10 cellular contexts compared by ENCODE assay signal in the genomic region with DNA sequence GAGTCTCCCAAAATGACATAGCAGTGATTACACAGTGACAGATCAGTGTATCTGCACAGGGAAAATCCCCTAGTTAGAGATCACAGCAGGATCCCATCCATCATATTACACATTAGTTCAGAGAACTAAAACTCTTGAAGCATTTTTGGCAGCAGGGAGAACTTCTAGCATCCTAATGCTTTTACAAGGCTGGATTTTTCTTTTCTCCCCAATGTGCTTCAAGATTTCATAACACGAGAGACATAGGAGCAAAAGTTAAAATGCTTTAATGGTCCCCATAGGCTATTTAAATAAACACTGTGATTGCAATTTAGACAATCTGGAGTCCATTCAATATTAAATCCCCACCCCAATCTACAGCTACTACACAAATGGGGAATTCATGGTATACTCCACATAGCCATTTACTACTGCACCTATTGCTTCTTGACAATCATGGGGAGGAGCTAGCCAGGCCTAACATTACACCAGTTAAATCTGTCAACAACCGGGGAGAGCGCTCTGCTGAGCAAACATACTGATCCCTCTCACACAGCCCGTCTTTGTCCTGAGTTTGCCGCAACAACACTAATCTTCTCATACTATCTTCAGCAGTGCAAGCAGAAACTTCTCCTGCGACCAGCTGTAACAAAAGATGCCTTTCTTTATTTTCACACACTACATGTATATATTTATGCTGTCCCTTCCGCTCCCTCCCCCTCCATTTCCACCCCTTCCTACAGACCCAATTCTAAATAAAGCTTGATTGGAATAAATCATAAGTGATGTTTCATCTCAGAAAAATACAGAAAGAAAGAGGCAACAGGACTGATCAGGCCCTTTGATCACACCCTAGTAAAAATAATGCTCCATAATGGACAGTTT.
DNase-seq lines count a peak whose midpoint lies in the region; ATAC-seq and TF ChIP-seq lines count a peak whose summit lies in the region.
"Had no signal": no experiment of that assay in that cellular context is flagged by ENCODE, and none has a peak within 500 bp of the region (broad histone marks: within the 10 kb centered on the region; RNA-seq: fewer than 3 reads in every experiment).

No MANE protein-coding gene starts in this region.

- peak overlapping the region; percentile 26 for H3K27ac Mint-ChIP-seq in type B pancreatic cell
- H3K27ac Mint-ChIP-seq in stimulated activated effector memory CD8-positive, alpha-beta T cell treated with anti-CD3 and anti-CD28 coated beads, Interleukin-12 subunit alpha, Interleukin-12 subunit beta, amount 100 ng/mL, for 72 hours, result no peak overlapping the region
- H3K27ac Mint-ChIP-seq in activated naive CD8-positive, alpha-beta T cell treated with anti-CD3 and anti-CD28 coated beads for 36 hours, result no peak overlapping the region
- H3K27ac Mint-ChIP-seq: effector memory CD8-positive, alpha-beta T cell had no signal

- H3K27me3 Mint-ChIP-seq in type B pancreatic cell, result no peaks in the 10 kb centered on the region
- no peaks in the 10 kb centered on the region for H3K27me3 Mint-ChIP-seq in activated naive CD8-positive, alpha-beta T cell treated with anti-CD3 and anti-CD28 coated beads for 36 hours
- H3K27me3 Mint-ChIP-seq: effector memory CD8-positive, alpha-beta T cell had no signal

- no peaks in the 10 kb centered on the region for H3K27me3 ChIP-seq in mammary epithelial cell (ENCODE audit: insufficient read depth, low read length)
- H3K27me3 ChIP-seq in breast epithelium, result no peaks in the 10 kb centered on the region
- no peaks in the 10 kb centered on the region for H3K27me3 ChIP-seq in hepatocyte
- H3K27me3 ChIP-seq: pancreas had no signal

- H3K36me3 Mint-ChIP-seq in type B pancreatic cell, result peaks cover 5% of the 10 kb centered on the region
- H3K36me3 Mint-ChIP-seq in stimulated activated effector memory CD8-positive, alpha-beta T cell treated with anti-CD3 and anti-CD28 coated beads, Interleukin-12 subunit alpha, Interleukin-12 subunit beta, amount 100 ng/mL, for 72 hours, result no peaks in the 10 kb centered on the region
- no peaks in the 10 kb centered on the region for H3K36me3 Mint-ChIP-seq in activated naive CD8-positive, alpha-beta T cell treated with anti-CD3 and anti-CD28 coated beads for 36 hours

- no peaks in the 10 kb centered on the region for H3K4me1 ChIP-seq in mammary epithelial cell (ENCODE audit: insufficient read depth, low read length)
- H3K4me1 ChIP-seq in breast epithelium, result no peaks in the 10 kb centered on the region
- peaks cover 13% of the 10 kb centered on the region for H3K4me1 ChIP-seq in hepatocyte (ENCODE audit: insufficient read depth)
- H3K4me1 ChIP-seq: pancreas had no signal

- H3K4me3 Mint-ChIP-seq in type B pancreatic cell, result peak overlapping the region; percentile 35
- H3K4me3 Mint-ChIP-seq in stimulated activated effector memory CD8-positive, alpha-beta T cell treated with anti-CD3 and anti-CD28 coated beads, Interleukin-12 subunit alpha, Interleukin-12 subunit beta, amount 100 ng/mL, for 72 hours, result no peak overlapping the region
- no peak overlapping the region for H3K4me3 Mint-ChIP-seq in activated naive CD8-positive, alpha-beta T cell treated with anti-CD3 and anti-CD28 coated beads for 36 hours
- H3K4me3 Mint-ChIP-seq: effector memory CD8-positive, alpha-beta T cell had no signal

- H2AFZ ChIP-seq in mammary epithelial cell (ENCODE audit: low read depth, low read length), result no peak overlapping the region
- H2AFZ ChIP-seq in hepatocyte, result no peak overlapping the region

- dilution Hi-C loops in mammary epithelial cell (cut with HindIII; ENCODE audit: low sequenced_read_pairs), result no loop called here

- H3K79me2 ChIP-seq in mammary epithelial cell (ENCODE audit: insufficient read depth, low read length) (no peaks in the 10 kb centered on the region), hepatocyte (no peaks in the 10 kb centered on the region)

- intact Hi-C loops in mammary epithelial cell (cut with micrococcal nuclease) (no loop called here), breast epithelium (cut with DNase I; ENCODE audit: low total_unique reads) (no loop called here)

- H3K4me3 ChIP-seq in mammary epithelial cell (replicated peaks in 1 of 3; ENCODE audit: insufficient read depth in 1 of 3, low read depth in 2 of 3, low read length in 3 of 3) (no peak overlapping the region), breast epithelium (no peak overlapping the region), hepatocyte (no peak overlapping the region)
- H3K4me3 ChIP-seq: pancreas had no signal

- in situ Hi-C loops in mammary epithelial cell (cut with MboI; ENCODE audit: low sequenced_read_pairs in 2 of 2), result no loop called here

- TF ChIP-seq CTCF in mammary epithelial cell (conservative IDR thresholded peaks at IDR 0.05 in 1 of 2, IDR thresholded peaks at IDR 0.05 in 1 of 2; ENCODE audit: extremely low read depth in 1 of 2, insufficient read depth in 1 of 2, low read depth in 1 of 2, low read length in 2 of 2) (no peak), breast epithelium (IDR thresholded peaks at IDR 0.05) (no peak), hepatocyte (IDR thresholded peaks at IDR 0.05; ENCODE audit: poor library complexity) (no peak), type B pancreatic cell (conservative IDR thresholded peaks at IDR 0.05) (no peak)

- no peaks in the 10 kb centered on the region for H3K9me2 ChIP-seq in hepatocyte (replicated peaks; ENCODE audit: insufficient read depth)

- 61% methylated on average over 6 of the region's 7 CpGs for WGBS in mammary epithelial cell (ENCODE audit: low coverage, missing lambda C conversion rate)
- 23% methylated on average over 7 of the region's 7 CpGs for WGBS in hepatocyte (ENCODE audit: low lambda C conversion rate, missing lambda C conversion rate)

- no peaks in the 10 kb centered on the region for H3K9me3 Mint-ChIP-seq in type B pancreatic cell
- peaks cover 5% of the 10 kb centered on the region for H3K9me3 Mint-ChIP-seq in stimulated activated effector memory CD8-positive, alpha-beta T cell treated with anti-CD3 and anti-CD28 coated beads, Interleukin-12 subunit alpha, Interleukin-12 subunit beta, amount 100 ng/mL, for 72 hours
- H3K9me3 Mint-ChIP-seq in activated naive CD8-positive, alpha-beta T cell treated with anti-CD3 and anti-CD28 coated beads for 36 hours, result no peaks in the 10 kb centered on the region

- peaks cover 10% of the 10 kb centered on the region for H3K4me1 Mint-ChIP-seq in type B pancreatic cell (ENCODE audit: unreplicated experiment)
- H3K4me1 Mint-ChIP-seq in stimulated activated effector memory CD8-positive, alpha-beta T cell treated with anti-CD3 and anti-CD28 coated beads, Interleukin-12 subunit alpha, Interleukin-12 subunit beta, amount 100 ng/mL, for 72 hours, result no peaks in the 10 kb centered on the region
- H3K4me1 Mint-ChIP-seq in activated naive CD8-positive, alpha-beta T cell treated with anti-CD3 and anti-CD28 coated beads for 36 hours, result no peaks in the 10 kb centered on the region

- no peaks in the 10 kb centered on the region for H4K20me1 ChIP-seq in mammary epithelial cell (ENCODE audit: insufficient read depth, low read length)
- no peaks in the 10 kb centered on the region for H4K20me1 ChIP-seq in hepatocyte (ENCODE audit: insufficient read depth, poor library complexity, severe bottlenecking)

- H3K9me3 ChIP-seq in mammary epithelial cell (replicated peaks; ENCODE audit: insufficient read depth, low read length), result no peaks in the 10 kb centered on the region
- H3K9me3 ChIP-seq in breast epithelium, result no peaks in the 10 kb centered on the region
- H3K9me3 ChIP-seq in hepatocyte (ENCODE audit: low read depth), result no peaks in the 10 kb centered on the region
- H3K9me3 ChIP-seq: pancreas had no signal

- DNase-seq in mammary epithelial cell (peak; percentile 29), breast epithelium (ENCODE audit: low spot score in 2 of 2) (no peak), NCI-H82 treated with DMSO at 0.1 percent for 48 hours (lab: John Stamatoyannopoulos, UW; ENCODE audit: unreplicated experiment) (peak; percentile 79), hepatocyte (ENCODE audit: low spot score) (peak; percentile 73), type B pancreatic cell (ENCODE audit: extremely low spot score, unreplicated experiment) (no peak)
- no peak for DNase-seq in stimulated activated effector memory CD8-positive, alpha-beta T cell treated with anti-CD3 and anti-CD28 coated beads, Interleukin-12 subunit alpha, Interleukin-12 subunit beta, amount 100 ng/mL, for 72 hours (ENCODE audit: low spot score in 2 of 2)
- DNase-seq in activated naive CD8-positive, alpha-beta T cell treated with anti-CD3 and anti-CD28 coated beads for 36 hours, result no peak
- DNase-seq: effector memory CD8-positive, alpha-beta T cell; pancreas had no signal

- TF ChIP-seq POLR2A in breast epithelium (IDR thresholded peaks at IDR 0.05), result no peak

- no peak overlapping the region for H3K4me2 ChIP-seq in mammary epithelial cell (ENCODE audit: insufficient read depth, low read depth, low read length)
- peak overlapping the region; percentile 64 for H3K4me2 ChIP-seq in hepatocyte

- CTCF ChIA-PET in mammary epithelial cell (lab: Charles Lee; ENCODE audit: low non-redundant PET), result no interaction called here

- BruUV-seq in mammary epithelial cell (replicated peaks; lab: Mats Ljungman, UMichigan), result no TSS peak

- ATAC-seq in stimulated activated effector memory CD8-positive, alpha-beta T cell treated with anti-CD3 and anti-CD28 coated beads, Interleukin-12 subunit alpha, Interleukin-12 subunit beta, amount 100 ng/mL, for 72 hours, result no peak
- no peak for ATAC-seq in HG03280 (IDR thresholded peaks at IDR 0.05; ENCODE audit: unreplicated experiment)
- ATAC-seq: effector memory CD8-positive, alpha-beta T cell had no signal

- H3K9ac ChIP-seq in mammary epithelial cell (ENCODE audit: insufficient read depth, low read length), result no peak overlapping the region

- H3K27ac ChIP-seq in mammary epithelial cell (ENCODE audit: insufficient read depth, low read depth, low read length) (no peak overlapping the region), breast epithelium (no peak overlapping the region), hepatocyte (peak overlapping the region; percentile 54)
- H3K27ac ChIP-seq: pancreas had no signal

- H3K36me3 ChIP-seq in mammary epithelial cell (ENCODE audit: insufficient read depth, low read length), result no peaks in the 10 kb centered on the region
- H3K36me3 ChIP-seq in breast epithelium, result no peaks in the 10 kb centered on the region
- no peaks in the 10 kb centered on the region for H3K36me3 ChIP-seq in hepatocyte (replicated peaks; ENCODE audit: insufficient read depth, low read depth)
- H3K36me3 ChIP-seq: pancreas had no signal

Comparison
In these comparisons a context has a peak if more than half of its experiments do, and no peak if none do; other contexts are left out.
1. DNase-seq: peak in mammary epithelial cell (single experiment), NCI-H82 treated with DMSO at 0.1 percent for 48 hours (single experiment) and hepatocyte (single experiment); none in breast epithelium (0 of 2), type B pancreatic cell (single experiment), stimulated activated effector memory CD8-positive, alpha-beta T cell treated with anti-CD3 and anti-CD28 coated beads, Interleukin-12 subunit alpha, Interleukin-12 subunit beta, amount 100 ng/mL, for 72 hours (0 of 2) and activated naive CD8-positive, alpha-beta T cell treated with anti-CD3 and anti-CD28 coated beads for 36 hours (single experiment).